In genomic region chr4:70359115-70359661, GRCh38 we compare ENCODE assay signal across 21 cellular contexts. TPM values are rescaled to one million over a fixed set of nuclear protein-coding genes. Genes with fewer than 3 reads are reported as not detected.
DNase-seq lines count a peak whose midpoint lies in the region; ATAC-seq and TF ChIP-seq lines count a peak whose summit lies in the region.
"Had no signal": no experiment of that assay in that cellular context is flagged by ENCODE, and none has a peak within 500 bp of the region (broad histone marks: within the 10 kb centered on the region; RNA-seq: fewer than 3 reads in every experiment).

No MANE protein-coding gene starts in this region.

- no peak overlapping the region for H3K4me3 ChIP-seq in RWPE2 (ENCODE audit: severe bottlenecking)
- H3K4me3 ChIP-seq: GM23338 had no signal

- H3K27me3 ChIP-seq in RWPE2 (ENCODE audit: insufficient read depth, poor library complexity, severe bottlenecking) (no peaks in the 10 kb centered on the region), foreskin keratinocyte (no peaks in the 10 kb centered on the region)
- H3K27me3 ChIP-seq: BE2C had no signal

- H3K27ac ChIP-seq in RWPE2 (ENCODE audit: poor library complexity, severe bottlenecking) (no peak overlapping the region), foreskin keratinocyte (no peak overlapping the region)

- no peaks in the 10 kb centered on the region for H3K4me1 ChIP-seq in RWPE2 (ENCODE audit: insufficient read depth, poor library complexity, severe bottlenecking)
- no peaks in the 10 kb centered on the region for H3K4me1 ChIP-seq in foreskin keratinocyte
- H3K4me1 ChIP-seq: BE2C had no signal

- peak overlapping the region; percentile 3 for H3K27ac Mint-ChIP-seq in endothelial cell (ENCODE audit: unreplicated experiment)
- H3K27ac Mint-ChIP-seq: CD4-positive, CD25-positive, alpha-beta regulatory T cell; CD8-positive, alpha-beta memory T cell; GM23338 had no signal

- no peaks in the 10 kb centered on the region for H3K9me3 Mint-ChIP-seq in endothelial cell (ENCODE audit: unreplicated experiment)
- H3K9me3 Mint-ChIP-seq: GM23338 had no signal

- no peaks in the 10 kb centered on the region for H3K27me3 Mint-ChIP-seq in endothelial cell (ENCODE audit: unreplicated experiment)
- H3K27me3 Mint-ChIP-seq: CD4-positive, CD25-positive, alpha-beta regulatory T cell had no signal

- no peaks in the 10 kb centered on the region for H3K9me3 ChIP-seq in RWPE2 (ENCODE audit: severe bottlenecking)
- H3K9me3 ChIP-seq: BE2C had no signal

- no peak for TF ChIP-seq CTCF in RWPE2 (IDR thresholded peaks at IDR 0.05; ENCODE audit: poor library complexity, severe bottlenecking)
- TF ChIP-seq CTCF in endothelial cell (IDR thresholded peaks at IDR 0.05; ENCODE audit: unreplicated experiment): no peak
- no peak for TF ChIP-seq CTCF in foreskin keratinocyte (conservative IDR thresholded peaks at IDR 0.05)

- ATAC-seq in RWPE2 (ENCODE audit: low read depth) (peak; percentile 45; the same call in 1 of the 3 replicates), foreskin keratinocyte (peak; percentile 72)
- ATAC-seq in stimulated activated naive CD8-positive, alpha-beta T cell treated with anti-CD3 and anti-CD28 coated beads, Interleukin-15, Interleukin-2, amounts not matched to agents 100 U/mL and 50 U/mL, for 24 hours: no peak
- ATAC-seq: GM23338 had no signal

- no peaks in the 10 kb centered on the region for H3K36me3 ChIP-seq in RWPE2 (ENCODE audit: low read depth)
- H3K36me3 ChIP-seq: BE2C had no signal

- no peaks in the 10 kb centered on the region for H3K4me1 Mint-ChIP-seq in endothelial cell (ENCODE audit: unreplicated experiment)
- H3K4me1 Mint-ChIP-seq: CD4-positive, CD25-positive, alpha-beta regulatory T cell; CD8-positive, alpha-beta memory T cell had no signal

- H3K36me3 Mint-ChIP-seq in endothelial cell (ENCODE audit: low read depth, unreplicated experiment): no peaks in the 10 kb centered on the region
- H3K36me3 Mint-ChIP-seq: CD4-positive, CD25-positive, alpha-beta regulatory T cell; CD8-positive, alpha-beta memory T cell had no signal

- no peak overlapping the region for H3K4me3 Mint-ChIP-seq in endothelial cell (ENCODE audit: unreplicated experiment)
- H3K4me3 Mint-ChIP-seq: CD4-positive, CD25-positive, alpha-beta regulatory T cell; CD8-positive, alpha-beta memory T cell; GM23338 had no signal

- DNase-seq in RWPE2 (ENCODE audit: low spot score) (no peak), endothelial cell (ENCODE audit: low spot score) (no peak), foreskin keratinocyte (peak; percentile 23), renal cortical epithelial cell (ENCODE audit: low read depth) (peak; percentile 13), NK-92 (lab: John Stamatoyannopoulos, UW; ENCODE audit: unreplicated experiment) (no peak), UCSD-AML1 (lab: John Stamatoyannopoulos, UW; ENCODE audit: unreplicated experiment) (no peak)
- no peak for DNase-seq in stimulated activated naive CD8-positive, alpha-beta T cell treated with anti-CD3 and anti-CD28 coated beads, Interleukin-15, Interleukin-2, amounts not matched to agents 100 U/mL and 50 U/mL, for 24 hours
- DNase-seq: ACHN; BE2C; C1 segment of cervical spinal cord; CD4-positive, CD25-positive, alpha-beta regulatory T cell; CD8-positive, alpha-beta memory T cell; COR-L47; DMS 273 treated with DMSO at 0.1 percent for 48 hours; DMS53; DND-41; EL; HCEC 1CT had no signal

RNA-seq across cellular contexts. Expression of gene SMR3A, which starts 1.4 kb away (rescaled TPM):
- total RNA-seq in endothelial cell (ENCODE audit: unreplicated experiment): not detected
- not detected in 2 replicates for total RNA-seq in foreskin keratinocyte
- polyA plus RNA-seq in foreskin keratinocyte: not detected in 2 replicates
- not detected in 2 replicates for total RNA-seq in renal cortical epithelial cell
- total RNA-seq: CD4-positive, CD25-positive, alpha-beta regulatory T cell; CD8-positive, alpha-beta memory T cell; G401; GM23338; HT-29 had no signal
- polyA plus RNA-seq: CD4-positive, CD25-positive, alpha-beta regulatory T cell; CD8-positive, alpha-beta memory T cell; GM23338 had no signal

RNA-seq across cellular contexts. Expression of gene SMR3B, which starts 23.7 kb away (rescaled TPM):
- total RNA-seq in endothelial cell (ENCODE audit: unreplicated experiment) (1.1 TPM), foreskin keratinocyte (not detected in 2 replicates), renal cortical epithelial cell (not detected in 2 replicates)
- polyA plus RNA-seq in foreskin keratinocyte: not detected in 2 replicates
- total RNA-seq: CD4-positive, CD25-positive, alpha-beta regulatory T cell; CD8-positive, alpha-beta memory T cell; G401; GM23338; HT-29 had no signal
- polyA plus RNA-seq: CD4-positive, CD25-positive, alpha-beta regulatory T cell; CD8-positive, alpha-beta memory T cell; GM23338 had no signal

RNA-seq across cellular contexts. Expression of gene CABS1, which starts 24.4 kb away (rescaled TPM):
- total RNA-seq in endothelial cell (ENCODE audit: unreplicated experiment): not detected
- total RNA-seq in foreskin keratinocyte: not detected in 2 replicates
- not detected in 2 replicates for polyA plus RNA-seq in foreskin keratinocyte
- not detected in 2 replicates for total RNA-seq in renal cortical epithelial cell
- total RNA-seq: CD4-positive, CD25-positive, alpha-beta regulatory T cell; CD8-positive, alpha-beta memory T cell; G401; GM23338; HT-29 had no signal
- polyA plus RNA-seq: CD4-positive, CD25-positive, alpha-beta regulatory T cell; CD8-positive, alpha-beta memory T cell; GM23338 had no signal

RNA-seq across cellular contexts. Expression of gene OPRPN, which starts 38.6 kb away (rescaled TPM):
- not detected for total RNA-seq in endothelial cell (ENCODE audit: unreplicated experiment)
- not detected in 2 replicates for total RNA-seq in foreskin keratinocyte
- not detected in 2 replicates for polyA plus RNA-seq in foreskin keratinocyte
- not detected in 2 replicates for total RNA-seq in renal cortical epithelial cell
- total RNA-seq: CD4-positive, CD25-positive, alpha-beta regulatory T cell; CD8-positive, alpha-beta memory T cell; G401; GM23338; HT-29 had no signal
- polyA plus RNA-seq: CD4-positive, CD25-positive, alpha-beta regulatory T cell; CD8-positive, alpha-beta memory T cell; GM23338 had no signal

Comparison
In these comparisons a context has a peak if more than half of its experiments do, and no peak if none do; other contexts are left out.
1. DNase-seq: peak in foreskin keratinocyte (2 of 2) and renal cortical epithelial cell (single experiment); none in RWPE2 (single experiment), endothelial cell (single experiment), stimulated activated naive CD8-positive, alpha-beta T cell treated with anti-CD3 and anti-CD28 coated beads, Interleukin-15, Interleukin-2, amounts not matched to agents 100 U/mL and 50 U/mL, for 24 hours (single experiment), NK-92 (single experiment) and UCSD-AML1 (single experiment).